28 cellular contexts compared by ENCODE assay signal in genomic region chr4:10016169-10016568, GRCh38.
"Had no signal": no experiment of that assay in that cellular context is flagged by ENCODE, and none has a peak within 500 bp of the region (broad histone marks: within the 10 kb centered on the region; RNA-seq: fewer than 3 reads in every experiment).

No MANE protein-coding gene starts in this region.

- H3K27ac ChIP-seq: colonic mucosa, coronary artery, dorsolateral prefrontal cortex, epithelial cell of prostate, esophagus muscularis mucosa, esophagus squamous epithelium, foreskin keratinocyte, gastrocnemius medialis, gastroesophageal sphincter, heart left ventricle, heart right ventricle had no signal

- H3K36me3 ChIP-seq: colonic mucosa, esophagus muscularis mucosa, esophagus squamous epithelium, gastrocnemius medialis, gastroesophageal sphincter, heart left ventricle, heart right ventricle had no signal

- H3K4me3 ChIP-seq: colonic mucosa, coronary artery, dorsolateral prefrontal cortex, esophagus muscularis mucosa, esophagus squamous epithelium, gastrocnemius medialis, gastroesophageal sphincter, heart left ventricle, heart right ventricle had no signal

- H3K9me3 ChIP-seq: colonic mucosa, esophagus muscularis mucosa, esophagus squamous epithelium, gastrocnemius medialis, gastroesophageal sphincter, heart left ventricle, heart right ventricle had no signal

- H3K4me1 ChIP-seq: foreskin keratinocyte had no signal

- FAIRE-seq: colon, endometrium, endothelial cell of umbilical vein, frontal cortex had no signal

- H3K27me3 ChIP-seq: colonic mucosa, dorsolateral prefrontal cortex, esophagus muscularis mucosa, esophagus squamous epithelium, foreskin keratinocyte, gastrocnemius medialis, gastroesophageal sphincter, heart left ventricle, heart right ventricle had no signal

- ATAC-seq: effector memory CD8-positive, alpha-beta T cell; esophagus mucosa; foreskin keratinocyte; gastrocnemius medialis; gastroesophageal sphincter; heart left ventricle; heart right ventricle had no signal

- DNase-seq: colonic mucosa; cortex of kidney; dermis blood vessel endothelial cell; dorsolateral prefrontal cortex; effector CD4-positive, alpha-beta T cell; effector CD8-positive, alpha-beta T cell; effector memory CD4-positive, alpha-beta T cell; effector memory CD8-positive, alpha-beta T cell; endodermal cell; erythroblast; esophagus squamous epithelium; foreskin fibroblast; foreskin keratinocyte; foreskin melanocyte; gastrocnemius medialis; glutamatergic neuron; head of caudate nucleus; heart left ventricle; heart right ventricle had no signal
